3 cellular contexts compared by ENCODE assay signal in the genomic region with DNA sequence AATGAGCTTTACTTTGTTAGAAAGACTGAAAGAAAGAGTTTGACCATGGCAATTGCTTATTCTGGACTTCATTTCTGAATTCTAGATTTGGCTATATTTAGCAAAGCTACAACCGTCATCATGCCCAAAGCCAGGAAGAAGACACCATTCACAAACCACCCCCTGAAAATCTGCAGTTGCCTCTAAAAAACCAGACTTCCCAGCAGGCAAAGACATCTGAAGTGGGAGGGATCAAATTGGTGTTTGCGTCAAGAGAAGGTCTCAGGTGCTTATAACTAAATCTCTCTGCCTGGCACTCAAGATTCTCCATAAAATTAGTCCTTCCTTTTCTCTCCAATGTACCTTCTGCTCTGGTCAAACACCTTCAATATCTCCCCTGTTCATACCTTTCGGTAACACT.
TF ChIP-seq lines count a peak whose summit lies in the region.

No MANE protein-coding gene starts in this region.

TF ChIP-seq in WTC11, 78 proteins besides CTCF, POLR2A, EP300 and RAD21 (continues in another document):
- TF ChIP-seq, protein P1, sequence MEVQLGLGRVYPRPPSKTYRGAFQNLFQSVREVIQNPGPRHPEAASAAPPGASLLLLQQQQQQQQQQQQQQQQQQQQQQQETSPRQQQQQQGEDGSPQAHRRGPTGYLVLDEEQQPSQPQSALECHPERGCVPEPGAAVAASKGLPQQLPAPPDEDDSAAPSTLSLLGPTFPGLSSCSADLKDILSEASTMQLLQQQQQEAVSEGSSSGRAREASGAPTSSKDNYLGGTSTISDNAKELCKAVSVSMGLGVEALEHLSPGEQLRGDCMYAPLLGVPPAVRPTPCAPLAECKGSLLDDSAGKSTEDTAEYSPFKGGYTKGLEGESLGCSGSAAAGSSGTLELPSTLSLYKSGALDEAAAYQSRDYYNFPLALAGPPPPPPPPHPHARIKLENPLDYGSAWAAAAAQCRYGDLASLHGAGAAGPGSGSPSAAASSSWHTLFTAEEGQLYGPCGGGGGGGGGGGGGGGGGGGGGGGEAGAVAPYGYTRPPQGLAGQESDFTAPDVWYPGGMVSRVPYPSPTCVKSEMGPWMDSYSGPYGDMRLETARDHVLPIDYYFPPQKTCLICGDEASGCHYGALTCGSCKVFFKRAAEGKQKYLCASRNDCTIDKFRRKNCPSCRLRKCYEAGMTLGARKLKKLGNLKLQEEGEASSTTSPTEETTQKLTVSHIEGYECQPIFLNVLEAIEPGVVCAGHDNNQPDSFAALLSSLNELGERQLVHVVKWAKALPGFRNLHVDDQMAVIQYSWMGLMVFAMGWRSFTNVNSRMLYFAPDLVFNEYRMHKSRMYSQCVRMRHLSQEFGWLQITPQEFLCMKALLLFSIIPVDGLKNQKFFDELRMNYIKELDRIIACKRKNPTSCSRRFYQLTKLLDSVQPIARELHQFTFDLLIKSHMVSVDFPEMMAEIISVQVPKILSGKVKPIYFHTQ (CRISPR knock-in tag; IDR thresholded peaks at IDR 0.05): no peak
- TF ChIP-seq, protein P2, sequence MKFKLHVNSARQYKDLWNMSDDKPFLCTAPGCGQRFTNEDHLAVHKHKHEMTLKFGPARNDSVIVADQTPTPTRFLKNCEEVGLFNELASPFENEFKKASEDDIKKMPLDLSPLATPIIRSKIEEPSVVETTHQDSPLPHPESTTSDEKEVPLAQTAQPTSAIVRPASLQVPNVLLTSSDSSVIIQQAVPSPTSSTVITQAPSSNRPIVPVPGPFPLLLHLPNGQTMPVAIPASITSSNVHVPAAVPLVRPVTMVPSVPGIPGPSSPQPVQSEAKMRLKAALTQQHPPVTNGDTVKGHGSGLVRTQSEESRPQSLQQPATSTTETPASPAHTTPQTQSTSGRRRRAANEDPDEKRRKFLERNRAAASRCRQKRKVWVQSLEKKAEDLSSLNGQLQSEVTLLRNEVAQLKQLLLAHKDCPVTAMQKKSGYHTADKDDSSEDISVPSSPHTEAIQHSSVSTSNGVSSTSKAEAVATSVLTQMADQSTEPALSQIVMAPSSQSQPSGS (CRISPR knock-in tag; IDR thresholded peaks at IDR 0.05; ENCODE audit: borderline replicate concordance, low read depth): no peak
- TF ChIP-seq, protein P3, sequence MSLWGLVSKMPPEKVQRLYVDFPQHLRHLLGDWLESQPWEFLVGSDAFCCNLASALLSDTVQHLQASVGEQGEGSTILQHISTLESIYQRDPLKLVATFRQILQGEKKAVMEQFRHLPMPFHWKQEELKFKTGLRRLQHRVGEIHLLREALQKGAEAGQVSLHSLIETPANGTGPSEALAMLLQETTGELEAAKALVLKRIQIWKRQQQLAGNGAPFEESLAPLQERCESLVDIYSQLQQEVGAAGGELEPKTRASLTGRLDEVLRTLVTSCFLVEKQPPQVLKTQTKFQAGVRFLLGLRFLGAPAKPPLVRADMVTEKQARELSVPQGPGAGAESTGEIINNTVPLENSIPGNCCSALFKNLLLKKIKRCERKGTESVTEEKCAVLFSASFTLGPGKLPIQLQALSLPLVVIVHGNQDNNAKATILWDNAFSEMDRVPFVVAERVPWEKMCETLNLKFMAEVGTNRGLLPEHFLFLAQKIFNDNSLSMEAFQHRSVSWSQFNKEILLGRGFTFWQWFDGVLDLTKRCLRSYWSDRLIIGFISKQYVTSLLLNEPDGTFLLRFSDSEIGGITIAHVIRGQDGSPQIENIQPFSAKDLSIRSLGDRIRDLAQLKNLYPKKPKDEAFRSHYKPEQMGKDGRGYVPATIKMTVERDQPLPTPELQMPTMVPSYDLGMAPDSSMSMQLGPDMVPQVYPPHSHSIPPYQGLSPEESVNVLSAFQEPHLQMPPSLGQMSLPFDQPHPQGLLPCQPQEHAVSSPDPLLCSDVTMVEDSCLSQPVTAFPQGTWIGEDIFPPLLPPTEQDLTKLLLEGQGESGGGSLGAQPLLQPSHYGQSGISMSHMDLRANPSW (CRISPR knock-in tag; conservative IDR thresholded peaks at IDR 0.05; ENCODE audit: low read depth): no peak
- TF ChIP-seq NR3C1 (CRISPR knock-in tag; conservative IDR thresholded peaks at IDR 0.05; ENCODE audit: low read depth): no peak
- TF ChIP-seq, protein P4, sequence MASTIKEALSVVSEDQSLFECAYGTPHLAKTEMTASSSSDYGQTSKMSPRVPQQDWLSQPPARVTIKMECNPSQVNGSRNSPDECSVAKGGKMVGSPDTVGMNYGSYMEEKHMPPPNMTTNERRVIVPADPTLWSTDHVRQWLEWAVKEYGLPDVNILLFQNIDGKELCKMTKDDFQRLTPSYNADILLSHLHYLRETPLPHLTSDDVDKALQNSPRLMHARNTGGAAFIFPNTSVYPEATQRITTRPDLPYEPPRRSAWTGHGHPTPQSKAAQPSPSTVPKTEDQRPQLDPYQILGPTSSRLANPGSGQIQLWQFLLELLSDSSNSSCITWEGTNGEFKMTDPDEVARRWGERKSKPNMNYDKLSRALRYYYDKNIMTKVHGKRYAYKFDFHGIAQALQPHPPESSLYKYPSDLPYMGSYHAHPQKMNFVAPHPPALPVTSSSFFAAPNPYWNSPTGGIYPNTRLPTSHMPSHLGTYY (CRISPR knock-in tag; IDR thresholded peaks at IDR 0.05): no peak

TF ChIP-seq in H1, 55 proteins besides CTCF, POLR2A, EP300 and RAD21:
- TF ChIP-seq NRF1 (IDR thresholded peaks at IDR 0.05; ENCODE audit: low read depth, low read length) (no peak), KDM4A (IDR thresholded peaks at IDR 0.05; ENCODE audit: low read depth, low read length, severe bottlenecking) (no peak), BACH1 (IDR thresholded peaks at IDR 0.05; ENCODE audit: low read length) (no peak), FOSL1 (IDR thresholded peaks at IDR 0.05; ENCODE audit: insufficient read depth, low read depth, low read length) (no peak), KDM1A (IDR thresholded peaks at IDR 0.05; ENCODE audit: borderline replicate concordance, low read length) (no peak), CREB1 (IDR thresholded peaks at IDR 0.05) (no peak), RFX5 (IDR thresholded peaks at IDR 0.05; ENCODE audit: borderline replicate concordance, low read depth, low read length) (no peak), SUZ12 (IDR thresholded peaks at IDR 0.05; ENCODE audit: low read length) (no peak), ZNF274 (IDR thresholded peaks at IDR 0.05; ENCODE audit: borderline replicate concordance, extremely low read depth, low read length) (no peak), NANOG (IDR thresholded peaks at IDR 0.05; ENCODE audit: insufficient read depth, low read depth, low read length, poor library complexity, severe bottlenecking) (no peak), RXRA (IDR thresholded peaks at IDR 0.05; ENCODE audit: insufficient read depth, low read depth, low read length) (no peak), RBBP5 (IDR thresholded peaks at IDR 0.05; ENCODE audit: borderline replicate concordance, low read depth, low read length) (no peak), GTF2F1 (IDR thresholded peaks at IDR 0.05; ENCODE audit: borderline replicate concordance, low read depth, low read length) (no peak), SP1 (IDR thresholded peaks at IDR 0.05; ENCODE audit: low read depth, low read length) (no peak), GABPA (IDR thresholded peaks at IDR 0.05; ENCODE audit: borderline replicate concordance, insufficient read depth, low read length) (no peak), EGR1 (IDR thresholded peaks at IDR 0.05; ENCODE audit: borderline replicate concordance, low read depth, low read length) (no peak), EZH2 (IDR thresholded peaks at IDR 0.05; ENCODE audit: low read depth, low read length, severe bottlenecking) (no peak), PHF8 (conservative IDR thresholded peaks at IDR 0.05; ENCODE audit: low read depth, low read length) (no peak), HDAC2 (IDR thresholded peaks at IDR 0.05; ENCODE audit: borderline replicate concordance in 1 of 2, low read depth in 2 of 2, low read length in 2 of 2) (no peak)

TF ChIP-seq in GM12891, 5 proteins besides CTCF, POLR2A, EP300 and RAD21:
- TF ChIP-seq POU2F2 (IDR thresholded peaks at IDR 0.05; ENCODE audit: low read depth, low read length) (no peak), POLR2AphosphoS5 (IDR thresholded peaks at IDR 0.05; ENCODE audit: low read depth, low read length) (no peak), TAF1 (IDR thresholded peaks at IDR 0.05; ENCODE audit: low read depth, low read length) (no peak), PAX5 (IDR thresholded peaks at IDR 0.05; ENCODE audit: insufficient read depth, low read length, severe bottlenecking) (no peak), SPI1 (IDR thresholded peaks at IDR 0.05; ENCODE audit: low read depth, low read length) (no peak)
